In genomic region chr2:189466656-189467055, GRCh38 we compare ENCODE assay signal across 8 cellular contexts. TPM values are rescaled to one million over a fixed set of nuclear protein-coding genes. Genes with fewer than 3 reads are reported as not detected.
DNase-seq lines count a peak whose midpoint lies in the region; ATAC-seq, FAIRE-seq and TF ChIP-seq lines count a peak whose summit lies in the region.

No MANE protein-coding gene starts in this region.

- no peaks in the 10 kb centered on the region for H3K9me3 Mint-ChIP-seq in activated naive CD8-positive, alpha-beta T cell treated with anti-CD3 and anti-CD28 coated beads, Interleukin-2, amount 10 ng/mL, durations not matched to agents 7 days and 5 days
- H3K9me3 Mint-ChIP-seq in activated naive CD8-positive, alpha-beta T cell treated with anti-CD3 and anti-CD28 coated beads, Interleukin-2, amount 50 U/mL, for 24 hours, result no peaks in the 10 kb centered on the region

- H3K4me3 Mint-ChIP-seq in activated naive CD8-positive, alpha-beta T cell treated with anti-CD3 and anti-CD28 coated beads, Interleukin-2, amount 10 ng/mL, durations not matched to agents 7 days and 5 days, result no peak overlapping the region
- H3K4me3 Mint-ChIP-seq in activated naive CD8-positive, alpha-beta T cell treated with anti-CD3 and anti-CD28 coated beads, Interleukin-2, amount 50 U/mL, for 24 hours, result no peak overlapping the region

- H3K79me2 ChIP-seq in endothelial cell of umbilical vein (ENCODE audit: control insufficient read depth, insufficient read depth, low read length), result no peaks in the 10 kb centered on the region

- FAIRE-seq in endothelial cell of umbilical vein (lab: Jason Lieb, UNC), result no peak

- peak; percentile 28 to 56 for TF ChIP-seq CTCF in endothelial cell of umbilical vein (IDR thresholded peaks at IDR 0.05; ENCODE audit: extremely low read depth in 1 of 2, insufficient read depth in 1 of 2, low read depth in 1 of 2, low read length in 2 of 2)
- peak; percentile 9 to 59 (median 55) for TF ChIP-seq CTCF in ovary (IDR thresholded peaks at IDR 0.05)

- CTCF ChIA-PET in endothelial cell of umbilical vein (lab: Charles Lee), result no interaction called here

- no peaks in the 10 kb centered on the region for H3K4me1 Mint-ChIP-seq in activated naive CD8-positive, alpha-beta T cell treated with anti-CD3 and anti-CD28 coated beads, Interleukin-2, amount 10 ng/mL, durations not matched to agents 7 days and 5 days
- H3K4me1 Mint-ChIP-seq in activated naive CD8-positive, alpha-beta T cell treated with anti-CD3 and anti-CD28 coated beads, Interleukin-2, amount 50 U/mL, for 24 hours, result peaks cover 4% of the 10 kb centered on the region

- H3K9me3 ChIP-seq in NT2/D1 (ENCODE audit: insufficient read depth, low read length) (no peaks in the 10 kb centered on the region), endothelial cell of umbilical vein (replicated peaks; ENCODE audit: control insufficient read depth, insufficient read depth, low read length) (no peaks in the 10 kb centered on the region), ovary (no peaks in the 10 kb centered on the region)

- H3K4me3 ChIP-seq in NT2/D1 (ENCODE audit: insufficient read length, low read depth) (no peak overlapping the region), endothelial cell of umbilical vein (replicated peaks in 1 of 3; ENCODE audit: insufficient read depth in 1 of 3, low read depth in 1 of 3, low read length in 3 of 3) (no peak overlapping the region), ovary (no peak overlapping the region)

- H3K4me1 ChIP-seq in NT2/D1 (ENCODE audit: insufficient read depth, insufficient read length), result no peaks in the 10 kb centered on the region
- H3K4me1 ChIP-seq in endothelial cell of umbilical vein (ENCODE audit: control insufficient read depth, extremely low read depth, insufficient read depth, low read length), result no peaks in the 10 kb centered on the region
- H3K4me1 ChIP-seq in ovary (ENCODE audit: insufficient read depth), result peaks cover 1% of the 10 kb centered on the region

- no peak for TF ChIP-seq EP300 in ovary (IDR thresholded peaks at IDR 0.05)

- H3K36me3 Mint-ChIP-seq in activated naive CD8-positive, alpha-beta T cell treated with anti-CD3 and anti-CD28 coated beads, Interleukin-2, amount 10 ng/mL, durations not matched to agents 7 days and 5 days, result peaks cover 25% of the 10 kb centered on the region
- H3K36me3 Mint-ChIP-seq in activated naive CD8-positive, alpha-beta T cell treated with anti-CD3 and anti-CD28 coated beads, Interleukin-2, amount 50 U/mL, for 24 hours (ENCODE audit: low read depth), result peaks cover 86% of the 10 kb centered on the region

- H2AFZ ChIP-seq in endothelial cell of umbilical vein (ENCODE audit: low read depth, low read length), result no peak overlapping the region

- no peak for DNase-seq in activated naive CD8-positive, alpha-beta T cell treated with anti-CD3 and anti-CD28 coated beads, Interleukin-2, amount 10 ng/mL, durations not matched to agents 7 days and 5 days
- DNase-seq in activated naive CD8-positive, alpha-beta T cell treated with anti-CD3 and anti-CD28 coated beads, Interleukin-2, amount 50 U/mL, for 24 hours, result no peak
- DNase-seq in NT2/D1 (ENCODE audit: low read depth, low spot score) (peak; percentile 22), endothelial cell of umbilical vein (ENCODE audit: low read depth, low spot score) (peak; percentile 60), ovary (peak in 1 of 5 donors; percentile 25), NCI-H1930 (lab: John Stamatoyannopoulos, UW) (no peak)
- DNase-seq in NK-92 treated with Interleukin-12 subunit alpha and Interleukin-12 subunit beta, amount 100 ng/mL, for 24 hours (lab: John Stamatoyannopoulos, UW), result no peak

- ATAC-seq in activated naive CD8-positive, alpha-beta T cell treated with anti-CD3 and anti-CD28 coated beads, Interleukin-2, amount 10 ng/mL, durations not matched to agents 7 days and 5 days (ENCODE audit: low read depth), result peak; percentile 54
- ATAC-seq in activated naive CD8-positive, alpha-beta T cell treated with anti-CD3 and anti-CD28 coated beads, Interleukin-2, amount 50 U/mL, for 24 hours, result no peak
- no peak for ATAC-seq in HG02588 (IDR thresholded peaks at IDR 0.05; ENCODE audit: unreplicated experiment)

- H3K9ac ChIP-seq in NT2/D1 (ENCODE audit: insufficient read length, low read depth), result no peak overlapping the region
- H3K9ac ChIP-seq in endothelial cell of umbilical vein (replicated peaks; ENCODE audit: extremely low read depth, insufficient read depth, low read length), result no peak overlapping the region

- intact Hi-C loops in endothelial cell of umbilical vein (cut with micrococcal nuclease), result loop anchor here (1.0 kb wide), 2 partner anchors 167 to 195 kb away; partner anchors contain the start of gene ASNSD1
- intact Hi-C loops in ovary (cut with DNase I), result no loop called here

- no TSS peak for BruUV-seq in endothelial cell of umbilical vein (replicated peaks; lab: Mats Ljungman, UMichigan)

- H3K27me3 Mint-ChIP-seq in activated naive CD8-positive, alpha-beta T cell treated with anti-CD3 and anti-CD28 coated beads, Interleukin-2, amount 10 ng/mL, durations not matched to agents 7 days and 5 days, result no peaks in the 10 kb centered on the region
- H3K27me3 Mint-ChIP-seq in activated naive CD8-positive, alpha-beta T cell treated with anti-CD3 and anti-CD28 coated beads, Interleukin-2, amount 50 U/mL, for 24 hours, result no peaks in the 10 kb centered on the region

- H3K9me1 ChIP-seq in endothelial cell of umbilical vein (replicated peaks; ENCODE audit: control insufficient read depth, extremely low read depth, insufficient read depth, low read length), result no peaks in the 10 kb centered on the region

- no peak overlapping the region for H3K27ac Mint-ChIP-seq in activated naive CD8-positive, alpha-beta T cell treated with anti-CD3 and anti-CD28 coated beads, Interleukin-2, amount 10 ng/mL, durations not matched to agents 7 days and 5 days
- no peak overlapping the region for H3K27ac Mint-ChIP-seq in activated naive CD8-positive, alpha-beta T cell treated with anti-CD3 and anti-CD28 coated beads, Interleukin-2, amount 50 U/mL, for 24 hours

- H3K36me3 ChIP-seq in NT2/D1 (ENCODE audit: insufficient read depth, insufficient read length, low read length) (peaks cover 98% of the 10 kb centered on the region), endothelial cell of umbilical vein (ENCODE audit: control insufficient read depth in 2 of 2, extremely low read depth in 1 of 2, insufficient read depth in 2 of 2, low read length in 2 of 2) (peaks cover 20 to 53% of the 10 kb centered on the region in 2 experiments), ovary (no peaks in the 10 kb centered on the region)

- H3K27me3 ChIP-seq in NT2/D1 (ENCODE audit: insufficient read depth, insufficient read length), result no peaks in the 10 kb centered on the region
- no peaks in the 10 kb centered on the region for H3K27me3 ChIP-seq in endothelial cell of umbilical vein (ENCODE audit: control insufficient read depth in 2 of 2, insufficient read depth in 2 of 2, low read length in 2 of 2)
- H3K27me3 ChIP-seq in ovary, result no peaks in the 10 kb centered on the region

- H3K27ac ChIP-seq in endothelial cell of umbilical vein (ENCODE audit: insufficient read depth, low read depth, low read length) (no peak overlapping the region), ovary (no peak overlapping the region)

- H3K4me2 ChIP-seq in endothelial cell of umbilical vein (ENCODE audit: insufficient read depth, low read length), result no peak overlapping the region

- TF ChIP-seq POLR2A in endothelial cell of umbilical vein (IDR thresholded peaks at IDR 0.05; ENCODE audit: low read depth, low read length) (no peak), ovary (IDR thresholded peaks at IDR 0.05) (no peak)

- POLR2A ChIA-PET in activated naive CD8-positive, alpha-beta T cell treated with anti-CD3 and anti-CD28 coated beads, Interleukin-2, amount 10 ng/mL, durations not matched to agents 7 days and 5 days (lab: Charles Lee), result no interaction called here
- POLR2A ChIA-PET in endothelial cell of umbilical vein (lab: Charles Lee), result no interaction called here

- H4K20me1 ChIP-seq in endothelial cell of umbilical vein (replicated peaks; ENCODE audit: control insufficient read depth, extremely low read depth, insufficient read depth, low read length), result no peaks in the 10 kb centered on the region

- dilution Hi-C loops in endothelial cell of umbilical vein (cut with MboI; ENCODE audit: extremely low pct_ligation_motif_present, low sequenced_read_pairs), result no loop called here

TF ChIP-seq in endothelial cell of umbilical vein, 7 proteins besides CTCF, POLR2A, EP300 and RAD21:
- TF ChIP-seq FOS (IDR thresholded peaks at IDR 0.05; ENCODE audit: borderline replicate concordance, insufficient read depth, low read length) (no peak), MAX (IDR thresholded peaks at IDR 0.05; ENCODE audit: insufficient read depth, insufficient read length) (no peak), JUN (IDR thresholded peaks at IDR 0.05; ENCODE audit: borderline replicate concordance, insufficient read depth, insufficient read length, low read depth) (no peak), POLR2AphosphoS5 (IDR thresholded peaks at IDR 0.05; ENCODE audit: insufficient read depth, low read depth, low read length) (no peak), MYC (IDR thresholded peaks at IDR 0.05; ENCODE audit: low read depth, low read length) (no peak), EZH2 (IDR thresholded peaks at IDR 0.05; ENCODE audit: borderline replicate concordance, low read depth, low read length, severe bottlenecking) (no peak), GATA2 (IDR thresholded peaks at IDR 0.05; ENCODE audit: insufficient read depth, insufficient read length, low read depth, low read length) (no peak)

RNA-seq across cellular contexts. Expression of gene WDR75, which starts 25.4 kb away (rescaled TPM):
- total RNA-seq in activated naive CD8-positive, alpha-beta T cell treated with anti-CD3 and anti-CD28 coated beads, Interleukin-2, amount 10 ng/mL, durations not matched to agents 7 days and 5 days, result 10 to 100 TPM; 51.6 to 55.5 TPM
- total RNA-seq in endothelial cell of umbilical vein (41.7 and 44.8 TPM in 2 replicates), ovary (10 to 100 TPM; 30.4 to 41.3 (median 34.2) TPM)
- polyA plus RNA-seq in endothelial cell of umbilical vein (11.2 and 17.4 TPM in 2 replicates), ovary (10 to 100 TPM; 22.8 to 34.2 TPM)
- 19.6 and 20.5 TPM in 2 replicates for polyA plus RNA-seq in endothelial cell of umbilical vein (2011; cell fraction: cytosol; rRNA removed)
- 73.8 and 81.4 TPM in 2 replicates for polyA plus RNA-seq in endothelial cell of umbilical vein (2011; cell fraction: nucleus; rRNA removed)
- 51.4 and 57.2 TPM in 2 replicates for polyA plus RNA-seq in endothelial cell of umbilical vein (2012)
- polyA minus RNA-seq in endothelial cell of umbilical vein, result 87.5 and 93.8 TPM in 2 replicates
- 15.3 TPM for polyA minus RNA-seq in endothelial cell of umbilical vein (2011; cell fraction: cytosol; rRNA and poly(A)+ RNA removed)
- 73.4 and 126 TPM in 2 replicates for polyA minus RNA-seq in endothelial cell of umbilical vein (2011; cell fraction: nucleus; rRNA and poly(A)+ RNA removed)

Comparison
In these comparisons a context has a peak if more than half of its experiments do, and no peak if none do; other contexts are left out.
1. DNase-seq: peak in NT2/D1 (single experiment) and endothelial cell of umbilical vein (single experiment); none in activated naive CD8-positive, alpha-beta T cell treated with anti-CD3 and anti-CD28 coated beads, Interleukin-2, amount 10 ng/mL, durations not matched to agents 7 days and 5 days (single experiment), activated naive CD8-positive, alpha-beta T cell treated with anti-CD3 and anti-CD28 coated beads, Interleukin-2, amount 50 U/mL, for 24 hours (single experiment), NK-92 treated with Interleukin-12 subunit alpha and Interleukin-12 subunit beta, amount 100 ng/mL, for 24 hours (single experiment) and NCI-H1930 (0 of 2).